Comparison of ENCODE assay signal across 15 cellular contexts in genomic region chr5:72453260-72453775, GRCh38. TPM values are rescaled to one million over a fixed set of nuclear protein-coding genes. Genes with fewer than 3 reads are reported as not detected.
DNase-seq lines count a peak whose midpoint lies in the region; ATAC-seq and TF ChIP-seq lines count a peak whose summit lies in the region.
"Had no signal": no experiment of that assay in that cellular context is flagged by ENCODE, and none has a peak within 500 bp of the region (broad histone marks: within the 10 kb centered on the region; RNA-seq: fewer than 3 reads in every experiment).

No MANE protein-coding gene starts in this region.

- H3K9me3 Mint-ChIP-seq in nephron = no peaks in the 10 kb centered on the region
- H3K9me3 Mint-ChIP-seq: activated T-cell treated with anti-CD3 and anti-CD28 coated beads, Interleukin-2, amount 50 U/mL, for 4 hours had no signal

- H3K36me3 Mint-ChIP-seq in nephron (ENCODE audit: low read depth) = no peaks in the 10 kb centered on the region

- H3K9me3 ChIP-seq in SJCRH30 (replicated peaks) = no peaks in the 10 kb centered on the region
- H3K9me3 ChIP-seq in esophagus (ENCODE audit: control insufficient read depth in 2 of 2, insufficient read depth in 1 of 2, low read depth in 1 of 2, low read length in 1 of 2) = no peaks in the 10 kb centered on the region
- no peaks in the 10 kb centered on the region for H3K9me3 ChIP-seq in upper lobe of left lung
- no peaks in the 10 kb centered on the region for H3K9me3 ChIP-seq in OCI-LY7 (ENCODE audit: low read length)
- H3K9me3 ChIP-seq in Karpas-422 (ENCODE audit: low read length) = no peaks in the 10 kb centered on the region

- no peak for TF ChIP-seq EP300 in upper lobe of left lung (IDR thresholded peaks at IDR 0.05)

- H3K4me2 ChIP-seq in OCI-LY7 (ENCODE audit: low read length) (no peak overlapping the region), Karpas-422 (ENCODE audit: low read depth, low read length, poor library complexity, severe bottlenecking) (no peak overlapping the region)
- H3K4me2 ChIP-seq: KMS-11 had no signal

- no peak for ATAC-seq in upper lobe of left lung (ENCODE audit: low FRiP score in 2 of 2)
- ATAC-seq: activated T-cell treated with anti-CD3 and anti-CD28 coated beads, Interleukin-2, amount 50 U/mL, for 4 hours had no signal

- H3K9me2 ChIP-seq in OCI-LY7 (ENCODE audit: insufficient read depth, low read length) (no peaks in the 10 kb centered on the region), Karpas-422 (replicated peaks; ENCODE audit: insufficient read depth, low read length) (no peaks in the 10 kb centered on the region)

- H3K27me3 ChIP-seq in SJCRH30 = no peaks in the 10 kb centered on the region
- no peaks in the 10 kb centered on the region for H3K27me3 ChIP-seq in esophagus (ENCODE audit: control insufficient read depth in 1 of 2, insufficient read depth in 2 of 2, low read length in 2 of 2)
- H3K27me3 ChIP-seq in upper lobe of left lung = no peaks in the 10 kb centered on the region
- no peaks in the 10 kb centered on the region for H3K27me3 ChIP-seq in Karpas-422 (ENCODE audit: low read length)

- peak overlapping the region; percentile 94 to 100 (median 98) for H3K27ac Mint-ChIP-seq in nephron

- no peak overlapping the region for H3K4me3 ChIP-seq in SJCRH30
- no peak overlapping the region for H3K4me3 ChIP-seq in esophagus (ENCODE audit: low read depth in 1 of 2, low read length in 2 of 2)
- H3K4me3 ChIP-seq in upper lobe of left lung = no peak overlapping the region
- H3K4me3 ChIP-seq in OCI-LY7 (ENCODE audit: low read depth, low read length, poor library complexity, severe bottlenecking) = no peak overlapping the region
- no peak overlapping the region for H3K4me3 ChIP-seq in Karpas-422 (ENCODE audit: low read length)

- POLR2A ChIA-PET in OCI-LY7 (lab: Charles Lee) = no interaction called here

- H4K20me1 ChIP-seq in OCI-LY7 (ENCODE audit: insufficient read depth, low read length) (no peaks in the 10 kb centered on the region), Karpas-422 (ENCODE audit: insufficient read depth, low read depth, low read length) (no peaks in the 10 kb centered on the region)

- no peak for TF ChIP-seq CTCF in nephron (IDR thresholded peaks at IDR 0.05; ENCODE audit: unreplicated experiment in 3 of 3)
- no peak for TF ChIP-seq CTCF in upper lobe of left lung (IDR thresholded peaks at IDR 0.05)
- no peak for TF ChIP-seq CTCF in OCI-LY7 (conservative IDR thresholded peaks at IDR 0.05; ENCODE audit: low read length)

- H3K4me1 Mint-ChIP-seq in nephron = peaks cover 90% of the 10 kb centered on the region

- no peak overlapping the region for H3K9ac ChIP-seq in Karpas-422 (ENCODE audit: low read length)
- H3K9ac ChIP-seq: KMS-11 had no signal

- H3K27me3 Mint-ChIP-seq in nephron (ENCODE audit: low read depth) = peaks cover 5% of the 10 kb centered on the region

- CTCF ChIA-PET in OCI-LY7 (lab: Charles Lee; ENCODE audit: unreplicated experiment) = no interaction called here

- no TSS peak for BruUV-seq in OCI-LY7 (replicated peaks; lab: Mats Ljungman, UMichigan)

- peaks cover 65% of the 10 kb centered on the region for H3K4me1 ChIP-seq in SJCRH30
- H3K4me1 ChIP-seq in esophagus (ENCODE audit: control insufficient read depth in 2 of 2, insufficient read depth in 2 of 2, low read length in 1 of 2) = peaks cover 0 to 13% of the 10 kb centered on the region in 2 donors
- peaks cover 25 to 48% (median 37%) of the 10 kb centered on the region in 4 donors for H3K4me1 ChIP-seq in upper lobe of left lung
- H3K4me1 ChIP-seq in OCI-LY7 (ENCODE audit: insufficient read depth, low read length, poor library complexity, severe bottlenecking) = peaks cover 9% of the 10 kb centered on the region
- H3K4me1 ChIP-seq in Karpas-422 (ENCODE audit: low read length) = peaks cover 8% of the 10 kb centered on the region

- 55 to 69% methylated on average over 4 of the region's 4 CpGs for WGBS in esophagus, 2 donors
- WGBS in upper lobe of left lung, 2 donors = 67 to 76% methylated on average over 4 of the region's 4 CpGs

- H3K36me3 ChIP-seq in SJCRH30 (no peaks in the 10 kb centered on the region), esophagus (ENCODE audit: control insufficient read depth in 2 of 2, insufficient read depth in 2 of 2, low read length in 1 of 2) (no peaks in the 10 kb centered on the region), upper lobe of left lung (peaks cover 0 to 21% (median 2%) of the 10 kb centered on the region in 4 donors), OCI-LY7 (ENCODE audit: insufficient read depth, low read length) (no peaks in the 10 kb centered on the region), Karpas-422 (ENCODE audit: insufficient read depth, low read length) (no peaks in the 10 kb centered on the region)

- TF ChIP-seq POLR2A in upper lobe of left lung (IDR thresholded peaks at IDR 0.05) = no peak

- intact Hi-C loops in OCI-LY7 (cut with micrococcal nuclease; ENCODE audit: unreplicated experiment) = no loop called here

- H3K27ac ChIP-seq in SJCRH30 (peak overlapping the region; percentile 97), esophagus (ENCODE audit: low read depth in 2 of 2, low read length in 1 of 2) (peak overlapping the region; percentile 75 to 89), upper lobe of left lung (peak overlapping the region; percentile 81 to 95 (median 88)), OCI-LY7 (ENCODE audit: low read depth, low read length, poor library complexity, severe bottlenecking) (no peak overlapping the region), Karpas-422 (ENCODE audit: low read length) (no peak overlapping the region)
- H3K27ac ChIP-seq: KMS-11 had no signal

- H3K79me2 ChIP-seq in OCI-LY7 (ENCODE audit: insufficient read depth, low read depth, low read length) (no peaks in the 10 kb centered on the region), Karpas-422 (ENCODE audit: low read length) (no peaks in the 10 kb centered on the region)

- H3K4me3 Mint-ChIP-seq in nephron = peak overlapping the region in 1 of 3 experiments; percentile 26
- H3K4me3 Mint-ChIP-seq: activated T-cell treated with anti-CD3 and anti-CD28 coated beads, Interleukin-2, amount 50 U/mL, for 4 hours had no signal

- H2AFZ ChIP-seq in OCI-LY7 (ENCODE audit: low read length) (no peak overlapping the region), Karpas-422 (ENCODE audit: low read length) (no peak overlapping the region)

- DNase-seq in SJCRH30 = peak in 1 of 2 experiments; percentile 45
- no peak for DNase-seq in upper lobe of left lung
- DNase-seq in OCI-LY7 (ENCODE audit: low spot score) = no peak
- no peak for DNase-seq in Karpas-422
- no peak for DNase-seq in NCI-H2171 (lab: John Stamatoyannopoulos, UW)
- no peak for DNase-seq in HCEC 1CT
- DNase-seq: activated CD4-positive, CD25-positive, alpha-beta regulatory T cell; activated T-cell treated with anti-CD3 and anti-CD28 coated beads, Interleukin-2, amount 50 U/mL, for 4 hours; cerebellar nuclear complex; SIG-M5; stimulated activated CD4-positive, alpha-beta T cell treated with anti-CD3 and anti-CD28 coated beads, Interleukin-2, amount 100 ng/mL, for 48 hours had no signal

RNA-seq across cellular contexts. Expression of gene ZNF366, which starts 53.9 kb away (rescaled TPM):
- total RNA-seq in SJCRH30 (2014; rRNA removed; shearing (Covaris generic)) = 0.12 and 0.25 TPM in 2 replicates
- under 1 TPM; 0.21 to 0.26 TPM for polyA plus RNA-seq in esophagus
- total RNA-seq in upper lobe of left lung = 10 to 100 TPM in 2 of 6 donors, 1 to 10 TPM in 4; 3.1 to 12.4 (median 6.3) TPM
- not detected in 2 replicates for total RNA-seq in OCI-LY7 (2014; rRNA removed; shearing (Covaris generic))
- not detected in 2 replicates for total RNA-seq in OCI-LY7 (2022)
- not detected in 2 replicates for total RNA-seq in Karpas-422 (2014; rRNA removed; shearing (Covaris generic); ENCODE audit: low replicate concordance)
- total RNA-seq: activated T-cell treated with anti-CD3 and anti-CD28 coated beads, Interleukin-2, amount 50 U/mL, for 4 hours; Daoy had no signal

Comparison
In these comparisons a context has a peak if more than half of its experiments do, and no peak if none do; other contexts are left out.
1. H3K27ac ChIP-seq: peak in SJCRH30 (single experiment), esophagus (2 of 2) and upper lobe of left lung (4 of 4); none in OCI-LY7 (single experiment) and Karpas-422 (single experiment).